In genomic region chr12:121712462-121713256, GRCh38 we compare ENCODE assay signal across 8 cellular contexts. TPM values are rescaled to one million over a fixed set of nuclear protein-coding genes. Genes with fewer than 3 reads are reported as not detected.
DNase-seq lines count a peak whose midpoint lies in the region; ATAC-seq, FAIRE-seq and TF ChIP-seq lines count a peak whose summit lies in the region.

TSS of gene TMEM120B (plus strand) at chr12:121712752. CDS start at chr12:121712896, 144 bp downstream.

- peak within 1 kb of the TSS; percentile 90 for H3K4me2 ChIP-seq in neural progenitor cell

- peak; percentile 75 for ATAC-seq in GM19455 (IDR thresholded peaks at IDR 0.05; ENCODE audit: unreplicated experiment)

- DNase-seq in D721Med (ENCODE audit: insufficient read length, low spot score) (peak; percentile 44), HK-2 (ENCODE audit: unreplicated experiment) (peak; percentile 84), RPMI7951 (ENCODE audit: low read depth) (peak; percentile 65), foreskin fibroblast (peak; percentile 76 to 92), neural progenitor cell (ENCODE audit: low spot score) (peak; percentile 86)
- DNase-seq in activated effector memory CD4-positive, alpha-beta T cell treated with anti-CD3 and anti-CD28 coated beads, Interleukin-2, amount 50 U/mL, for 16 hours, result peak; percentile 94

- H3K36me3 ChIP-seq in neural progenitor cell (no peaks in the 10 kb centered on the region), subcutaneous abdominal adipose tissue (ENCODE audit: control insufficient read depth in 5 of 5, insufficient read depth in 5 of 5, low read length in 5 of 5) (peaks cover 0 to 3% (median 0%) of the 10 kb centered on the region in 5 donors)

- H3K27ac ChIP-seq in neural progenitor cell (no peak within 1 kb of the TSS), subcutaneous abdominal adipose tissue (ENCODE audit: low read depth, low read length) (peak within 1 kb of the TSS; percentile 70)

- peaks cover 50% of the 10 kb centered on the region for H3K4me1 Mint-ChIP-seq in neural progenitor cell

- H4K20me1 ChIP-seq in neural progenitor cell (ENCODE audit: low read depth), result peaks cover 16% of the 10 kb centered on the region

- peak within 1 kb of the TSS; percentile 91 to 92 for H3K4me3 ChIP-seq in foreskin fibroblast (ENCODE audit: low read depth in 1 of 2, low read length in 2 of 2)
- H3K4me3 ChIP-seq in neural progenitor cell, result peak within 1 kb of the TSS; percentile 94
- H3K4me3 ChIP-seq in subcutaneous abdominal adipose tissue (ENCODE audit: low read depth in 1 of 5, low read length in 5 of 5), result peak within 1 kb of the TSS; percentile 87 to 93 (median 90)

- H3K9ac ChIP-seq in neural progenitor cell, result peak within 1 kb of the TSS; percentile 35
- H3K9ac ChIP-seq in subcutaneous abdominal adipose tissue (ENCODE audit: low read length in 5 of 5), result peak within 1 kb of the TSS in 4 of 5 donors; percentile 74 to 86 (median 86)

- H3K79me2 ChIP-seq in neural progenitor cell (ENCODE audit: low read depth), result peaks cover 34% of the 10 kb centered on the region

- H3K36me3 Mint-ChIP-seq in neural progenitor cell, result no peaks in the 10 kb centered on the region

- peak within 1 kb of the TSS; percentile 15 for H3K27ac Mint-ChIP-seq in neural progenitor cell

- TF ChIP-seq CTCF in D721Med (IDR thresholded peaks at IDR 0.05; ENCODE audit: insufficient read depth, missing control alignments) (no peak), foreskin fibroblast (IDR thresholded peaks at IDR 0.05; ENCODE audit: low read depth, low read length) (no peak), neural progenitor cell (IDR thresholded peaks at IDR 0.05) (peak; percentile 44)

- H3K27me3 Mint-ChIP-seq in neural progenitor cell (ENCODE audit: insufficient read depth, low read depth), result peaks cover 6% of the 10 kb centered on the region

- peaks cover 15% of the 10 kb centered on the region for H3K4me1 ChIP-seq in neural progenitor cell
- H3K4me1 ChIP-seq in subcutaneous abdominal adipose tissue (ENCODE audit: control insufficient read depth in 5 of 5, insufficient read depth in 5 of 5, low read length in 5 of 5), result peaks cover 0 to 63% (median 33%) of the 10 kb centered on the region in 5 donors

- H3K9me3 Mint-ChIP-seq in neural progenitor cell, result no peaks in the 10 kb centered on the region

- H2AFZ ChIP-seq in neural progenitor cell (replicated peaks), result peak within 1 kb of the TSS; percentile 98

- no peak for FAIRE-seq in D721Med (lab: Jason Lieb, UNC)

- H3K27me3 ChIP-seq in neural progenitor cell (no peaks in the 10 kb centered on the region), subcutaneous abdominal adipose tissue (ENCODE audit: control insufficient read depth in 5 of 5, insufficient read depth in 4 of 5, low read length in 5 of 5) (no peaks in the 10 kb centered on the region)

- H3F3A ChIP-seq in neural progenitor cell (ENCODE audit: low read depth), result peaks cover 34% of the 10 kb centered on the region

- peak within 1 kb of the TSS; percentile 89 for H3K4me3 Mint-ChIP-seq in neural progenitor cell

- H3K9me3 ChIP-seq in neural progenitor cell (ENCODE audit: low read depth) (no peaks in the 10 kb centered on the region), subcutaneous abdominal adipose tissue (ENCODE audit: control insufficient read depth in 5 of 5, low read length in 5 of 5) (no peaks in the 10 kb centered on the region)

RNA-seq across cellular contexts. Expression of gene TMEM120B, which starts in this region (rescaled TPM):
- 2.9 and 3.4 TPM in 2 replicates for total RNA-seq in RPMI7951 (2014; rRNA removed; shearing (Covaris generic))
- 4.7 and 12.7 TPM in 2 replicates for total RNA-seq in neural progenitor cell (ENCODE audit: low replicate concordance)

Comparison
In these comparisons a context has a peak if more than half of its experiments do, and no peak if none do; other contexts are left out.
1. DNase-seq: peak in every context shown above with its lines; median percentile 94 in activated effector memory CD4-positive, alpha-beta T cell treated with anti-CD3 and anti-CD28 coated beads, Interleukin-2, amount 50 U/mL, for 16 hours; 86 in neural progenitor cell; 84 in HK-2; 84 in foreskin fibroblast; 65 in RPMI7951; 44 in D721Med.